In the genomic region with DNA sequence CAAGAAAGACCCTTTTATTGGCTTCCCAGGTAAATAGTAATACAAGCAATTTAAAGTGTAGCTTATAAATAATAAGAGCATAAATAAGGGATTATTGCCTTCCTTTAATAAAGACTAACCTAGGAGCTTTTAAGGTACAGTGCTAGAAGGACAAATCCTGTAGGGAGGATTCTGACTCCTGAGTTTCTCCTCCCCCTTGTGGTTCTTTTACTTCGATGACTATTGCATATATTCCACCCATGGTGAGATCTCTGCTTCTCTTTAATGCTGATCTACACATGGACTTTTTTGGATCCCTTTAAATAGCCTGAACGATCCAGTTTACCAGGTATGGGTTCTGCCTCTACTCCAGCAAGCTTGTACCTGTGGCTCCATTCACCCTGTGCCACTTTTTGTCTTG, we compare ENCODE assay signal across 8 cellular contexts. TPM values are rescaled to one million over a fixed set of nuclear protein-coding genes. Genes with fewer than 3 reads are reported as not detected.
DNase-seq lines count a peak whose midpoint lies in the region; ATAC-seq and TF ChIP-seq lines count a peak whose summit lies in the region.

No MANE protein-coding gene starts in this region.

- peaks cover 59% of the 10 kb centered on the region for H3K4me1 Mint-ChIP-seq in CD4-positive, alpha-beta T cell (ENCODE audit: low read depth)

- no peaks in the 10 kb centered on the region for H3K27me3 ChIP-seq in CD4-positive, alpha-beta T cell (ENCODE audit: control insufficient read depth, insufficient read depth, low read length)

- DNase-seq in CD4-positive, alpha-beta T cell, result no peak
- DNase-seq in HT-29 (ENCODE audit: low spot score) (peak; percentile 61), UCSD-AML1 (lab: John Stamatoyannopoulos, UW; ENCODE audit: unreplicated experiment) (peak; percentile 8), iris pigment epithelial cell (ENCODE audit: low read depth) (peak; percentile 46), retina (no peak)

- H3K27ac ChIP-seq in CD4-positive, alpha-beta T cell (ENCODE audit: low read depth, low read length), result no peak overlapping the region

- H3K4me3 Mint-ChIP-seq in CD4-positive, alpha-beta T cell, result peak overlapping the region; percentile 92

- H3K27ac Mint-ChIP-seq in CD4-positive, alpha-beta T cell, result no peak overlapping the region

- H3K36me3 Mint-ChIP-seq in CD4-positive, alpha-beta T cell (ENCODE audit: low read depth), result peaks cover 7% of the 10 kb centered on the region

- H3K9me3 Mint-ChIP-seq in CD4-positive, alpha-beta T cell, result no peaks in the 10 kb centered on the region

- H3K27me3 Mint-ChIP-seq in CD4-positive, alpha-beta T cell, result no peaks in the 10 kb centered on the region

- ATAC-seq in CD4-positive, alpha-beta T cell (ENCODE audit: poor library complexity), result no peak
- ATAC-seq in HG02884 (IDR thresholded peaks at IDR 0.05; ENCODE audit: unreplicated experiment) (no peak), GM18520 (IDR thresholded peaks at IDR 0.05; ENCODE audit: unreplicated experiment) (no peak), GM19351 (IDR thresholded peaks at IDR 0.05; ENCODE audit: unreplicated experiment) (no peak)

- intact Hi-C loops in CD4-positive, alpha-beta T cell (cut with DNase I, micrococcal nuclease), result loop anchor here in 1 of 2 experiments (10.0 kb wide), 1 partner anchor 156 kb away; no protein-coding TSS in a partner anchor

- TF ChIP-seq CTCF in CD4-positive, alpha-beta T cell (IDR thresholded peaks at IDR 0.05), result no peak

- H3K9me3 ChIP-seq in CD4-positive, alpha-beta T cell (ENCODE audit: control insufficient read depth, low read length), result no peaks in the 10 kb centered on the region

- POLR2A ChIA-PET in CD4-positive, alpha-beta T cell (lab: Charles Lee), result interaction anchor here (1.3 kb wide), 1 partner anchor 200 kb away, joined by 3 read pairs; a partner anchor contains a TSS

- CTCF ChIA-PET in CD4-positive, alpha-beta T cell (lab: Charles Lee), result interaction anchor here (1.5 kb wide), 1 partner anchor 19 kb away, joined by 3 read pairs; no protein-coding TSS in a partner anchor

RNA-seq across cellular contexts. Expression of a gene that starts 2.5 kb away (rescaled TPM):
- 1 to 10 TPM; 4.6 to 4.8 TPM for total RNA-seq in CD4-positive, alpha-beta T cell
- total RNA-seq in HT-29 (2014; rRNA removed; shearing (Covaris generic)), result 14.4 and 15.4 TPM in 2 replicates

Comparison
In these comparisons a context has a peak if more than half of its experiments do, and no peak if none do; other contexts are left out.
1. DNase-seq: peak in HT-29 (single experiment), UCSD-AML1 (single experiment) and iris pigment epithelial cell (single experiment); none in CD4-positive, alpha-beta T cell (0 of 10) and retina (single experiment).